In genomic region chr2:179724403-179724802, GRCh38 we compare ENCODE assay signal across 8 cellular contexts.
"Had no signal": no experiment of that assay in that cellular context is flagged by ENCODE, and none has a peak within 500 bp of the region (broad histone marks: within the 10 kb centered on the region; RNA-seq: fewer than 3 reads in every experiment).

No MANE protein-coding gene starts in this region.

- DNase-seq: GM23248, GOT3, H7, HFFc6, KG1 had no signal

- H3K9me3 ChIP-seq: HAP-1 had no signal

- H3K36me3 ChIP-seq: HAP-1 had no signal

- H3K4me3 ChIP-seq: GM23248, HAP-1 had no signal

- H2AFZ ChIP-seq: GM23248 had no signal

- H3K27ac ChIP-seq: GM23248, HL-60 had no signal

- ATAC-seq: HCT116 had no signal

- H3K4me1 ChIP-seq: HAP-1 had no signal

- H3K9ac ChIP-seq: GM23248 had no signal
